ENCODE assay signal across 4 cellular contexts in the genomic region with DNA sequence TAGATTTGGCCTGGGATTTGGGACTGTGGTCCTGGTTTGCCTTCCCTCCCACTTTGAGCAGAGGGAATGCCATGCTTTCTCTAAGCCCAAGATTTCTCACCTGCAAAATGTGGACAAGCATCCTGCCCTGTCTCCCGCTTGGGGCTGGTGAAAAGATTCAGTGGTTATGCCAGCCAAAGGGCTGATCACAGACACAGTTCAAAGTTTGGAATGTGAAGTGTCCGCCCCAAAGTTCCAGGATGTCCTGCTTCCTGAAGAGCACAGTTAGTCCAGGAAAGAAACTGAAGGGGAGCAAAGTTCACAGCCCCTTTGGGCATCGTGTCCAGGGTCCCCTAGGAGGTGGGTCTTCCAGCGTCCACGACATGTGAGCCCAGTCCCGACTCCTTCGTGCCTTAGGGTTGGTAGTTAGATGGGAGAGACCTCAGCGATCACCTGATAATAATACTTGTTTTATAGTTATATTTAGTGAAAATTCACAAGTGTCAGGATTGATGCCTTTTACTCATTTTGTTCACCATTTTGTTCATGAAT.
A peak's percentile ranks its signal among the peaks of the same experiment; 100 is the strongest.
TF ChIP-seq lines count a peak whose summit lies in the region.

No MANE protein-coding gene starts in this region.

TF ChIP-seq in SK-N-SH, 30 proteins besides CTCF, POLR2A, EP300 and RAD21:
- TF ChIP-seq TEAD4 (IDR thresholded peaks at IDR 0.05; ENCODE audit: borderline replicate concordance, insufficient read depth) (0 out of 2 replicates have a peak, but pooled peaks have one; percentile 4), TCF12 (IDR thresholded peaks at IDR 0.05) (no peak)
TF ChIP-seq in SK-N-SH: peak in this region for 1.

TF ChIP-seq in SK-N-SH treated with all-trans-retinoic acid at 6 μM for 48 hours, 23 proteins besides CTCF, POLR2A, EP300 and RAD21 (continues in another document):
- no peak for TF ChIP-seq CSRNP3 (CRISPR knock-in tag; IDR thresholded peaks at IDR 0.05)
- TF ChIP-seq PPARA (CRISPR knock-in tag; IDR thresholded peaks at IDR 0.05; ENCODE audit: borderline replicate concordance), result no peak
- TF ChIP-seq TCF4 (CRISPR knock-in tag; IDR thresholded peaks at IDR 0.05; ENCODE audit: borderline replicate concordance), result no peak
- no peak for TF ChIP-seq ZNF70 (CRISPR knock-in tag; IDR thresholded peaks at IDR 0.05)
- no peak for TF ChIP-seq ISL1 (CRISPR knock-in tag; IDR thresholded peaks at IDR 0.05)
- TF ChIP-seq ZC3H10 (CRISPR knock-in tag; IDR thresholded peaks at IDR 0.05), result no peak
- TF ChIP-seq TSHZ2 (CRISPR knock-in tag; IDR thresholded peaks at IDR 0.05), result no peak
- TF ChIP-seq, protein P1, sequence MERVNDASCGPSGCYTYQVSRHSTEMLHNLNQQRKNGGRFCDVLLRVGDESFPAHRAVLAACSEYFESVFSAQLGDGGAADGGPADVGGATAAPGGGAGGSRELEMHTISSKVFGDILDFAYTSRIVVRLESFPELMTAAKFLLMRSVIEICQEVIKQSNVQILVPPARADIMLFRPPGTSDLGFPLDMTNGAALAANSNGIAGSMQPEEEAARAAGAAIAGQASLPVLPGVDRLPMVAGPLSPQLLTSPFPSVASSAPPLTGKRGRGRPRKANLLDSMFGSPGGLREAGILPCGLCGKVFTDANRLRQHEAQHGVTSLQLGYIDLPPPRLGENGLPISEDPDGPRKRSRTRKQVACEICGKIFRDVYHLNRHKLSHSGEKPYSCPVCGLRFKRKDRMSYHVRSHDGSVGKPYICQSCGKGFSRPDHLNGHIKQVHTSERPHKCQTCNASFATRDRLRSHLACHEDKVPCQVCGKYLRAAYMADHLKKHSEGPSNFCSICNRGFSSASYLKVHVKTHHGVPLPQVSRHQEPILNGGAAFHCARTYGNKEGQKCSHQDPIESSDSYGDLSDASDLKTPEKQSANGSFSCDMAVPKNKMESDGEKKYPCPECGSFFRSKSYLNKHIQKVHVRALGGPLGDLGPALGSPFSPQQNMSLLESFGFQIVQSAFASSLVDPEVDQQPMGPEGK (CRISPR knock-in tag; IDR thresholded peaks at IDR 0.05; ENCODE audit: borderline replicate concordance), result no peak
- TF ChIP-seq ZFP3 (CRISPR knock-in tag; IDR thresholded peaks at IDR 0.05), result no peak

TF ChIP-seq in endothelial cell of umbilical vein, 7 proteins besides CTCF, POLR2A, EP300 and RAD21:
- no peak for TF ChIP-seq JUN (IDR thresholded peaks at IDR 0.05; ENCODE audit: borderline replicate concordance, insufficient read depth, insufficient read length, low read depth)
- TF ChIP-seq EZH2 (IDR thresholded peaks at IDR 0.05; ENCODE audit: borderline replicate concordance, low read depth, low read length, severe bottlenecking), result no peak
- TF ChIP-seq FOS (IDR thresholded peaks at IDR 0.05; ENCODE audit: borderline replicate concordance, insufficient read depth, low read length), result no peak
- no peak for TF ChIP-seq POLR2AphosphoS5 (IDR thresholded peaks at IDR 0.05; ENCODE audit: insufficient read depth, low read depth, low read length)
- TF ChIP-seq, protein P2, sequence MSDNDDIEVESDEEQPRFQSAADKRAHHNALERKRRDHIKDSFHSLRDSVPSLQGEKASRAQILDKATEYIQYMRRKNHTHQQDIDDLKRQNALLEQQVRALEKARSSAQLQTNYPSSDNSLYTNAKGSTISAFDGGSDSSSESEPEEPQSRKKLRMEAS (IDR thresholded peaks at IDR 0.05; ENCODE audit: insufficient read depth, insufficient read length), result no peak
- no peak for TF ChIP-seq GATA2 (IDR thresholded peaks at IDR 0.05; ENCODE audit: insufficient read depth, insufficient read length, low read depth, low read length)
- no peak for TF ChIP-seq MYC (IDR thresholded peaks at IDR 0.05; ENCODE audit: low read depth, low read length)

TF ChIP-seq in GM12891, 5 proteins besides CTCF, POLR2A, EP300 and RAD21:
- TF ChIP-seq POU2F2 (IDR thresholded peaks at IDR 0.05; ENCODE audit: low read depth, low read length) (no peak), SPI1 (IDR thresholded peaks at IDR 0.05; ENCODE audit: low read depth, low read length) (no peak), TAF1 (IDR thresholded peaks at IDR 0.05; ENCODE audit: low read depth, low read length) (no peak), PAX5 (IDR thresholded peaks at IDR 0.05; ENCODE audit: insufficient read depth, low read length, severe bottlenecking) (no peak), POLR2AphosphoS5 (IDR thresholded peaks at IDR 0.05; ENCODE audit: low read depth, low read length) (no peak)
